In the genomic region with DNA sequence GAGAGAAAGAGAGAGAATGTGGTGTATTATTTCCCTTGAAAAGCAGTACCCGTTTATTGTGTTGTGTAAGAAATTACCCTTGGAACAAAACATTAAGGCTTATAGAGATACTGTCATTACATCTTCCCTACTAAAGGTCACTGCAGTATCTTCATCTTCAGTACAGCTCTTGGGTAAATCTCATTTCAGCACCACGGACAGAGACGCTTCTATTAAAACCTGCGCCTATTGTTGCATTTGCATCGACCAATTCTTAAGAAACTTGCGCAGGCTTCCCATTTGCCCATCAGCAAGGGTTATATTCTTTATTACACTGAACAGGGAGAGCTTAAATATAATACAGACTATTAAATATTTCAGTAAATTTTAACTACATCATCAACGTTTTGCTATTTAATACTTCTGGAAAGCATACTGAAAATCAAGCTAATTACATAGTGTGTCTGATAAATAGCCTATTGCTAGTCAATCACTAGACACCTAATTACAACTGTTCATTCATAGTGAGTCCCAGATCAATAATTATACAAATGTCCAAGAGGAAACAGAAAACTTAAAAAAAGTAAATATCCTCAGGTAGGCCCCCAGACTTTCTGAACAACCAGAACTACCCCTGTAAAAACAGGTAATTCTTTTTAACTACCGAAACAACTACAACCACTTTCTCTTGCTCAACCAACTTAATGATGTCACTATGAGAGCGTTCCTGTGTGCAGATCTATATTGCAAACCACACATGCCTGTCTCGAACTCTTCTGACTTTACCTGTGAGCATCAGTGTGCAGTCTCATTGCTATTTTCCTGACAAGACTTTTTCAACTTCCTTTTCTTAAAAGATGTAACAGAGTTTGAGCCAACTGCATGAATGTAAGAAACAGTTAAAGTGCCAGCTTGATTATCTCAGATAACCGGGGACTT, we compare ENCODE assay signal across 8 cellular contexts.
DNase-seq lines count a peak whose midpoint lies in the region; ATAC-seq and TF ChIP-seq lines count a peak whose summit lies in the region.

No MANE protein-coding gene starts in this region.

- DNase-seq in stimulated activated naive CD8-positive, alpha-beta T cell treated with anti-CD3 and anti-CD28 coated beads, Interleukin-15, Interleukin-2, amounts not matched to agents 100 U/mL and 50 U/mL, for 24 hours, result peak; percentile 13
- DNase-seq in stimulated activated naive CD8-positive, alpha-beta T cell treated with anti-CD3 and anti-CD28 coated beads, Interleukin-15, amount 100 ng/mL, for 72 hours, result no peak
- DNase-seq in RPMI8226 (peak; percentile 44), fibroblast of the aortic adventitia (ENCODE audit: low read depth) (peak; percentile 70), testis (peak; percentile 65)
- DNase-seq in effector CD4-positive, alpha-beta T cell, result no peak

- no peaks in the 10 kb centered on the region for H3K36me3 ChIP-seq in testis (ENCODE audit: low read depth, missing control alignments)

- TF ChIP-seq POLR2A in testis (IDR thresholded peaks at IDR 0.05), result no peak

- intact Hi-C loops in testis (cut with DNase I; ENCODE audit: low total_unique reads), result no loop called here

- peaks cover 48% of the 10 kb centered on the region for H3K27me3 Mint-ChIP-seq in stimulated activated naive CD8-positive, alpha-beta T cell treated with anti-CD3 and anti-CD28 coated beads, Interleukin-15, amount 100 ng/mL, for 72 hours

- H3K9me3 ChIP-seq in testis, result no peaks in the 10 kb centered on the region

- no peak overlapping the region for H3K27ac Mint-ChIP-seq in stimulated activated naive CD8-positive, alpha-beta T cell treated with anti-CD3 and anti-CD28 coated beads, Interleukin-15, amount 100 ng/mL, for 72 hours

- H3K4me3 Mint-ChIP-seq in stimulated activated naive CD8-positive, alpha-beta T cell treated with anti-CD3 and anti-CD28 coated beads, Interleukin-15, amount 100 ng/mL, for 72 hours, result peak overlapping the region in 1 of 2 donors; percentile 29

- 20 to 22% methylated on average over 11 of the region's 11 CpGs for WGBS in testis, 2 donors

- H3K27me3 ChIP-seq in testis, result no peaks in the 10 kb centered on the region

- H3K9me3 Mint-ChIP-seq in stimulated activated naive CD8-positive, alpha-beta T cell treated with anti-CD3 and anti-CD28 coated beads, Interleukin-15, amount 100 ng/mL, for 72 hours, result no peaks in the 10 kb centered on the region

- H3K4me1 Mint-ChIP-seq in stimulated activated naive CD8-positive, alpha-beta T cell treated with anti-CD3 and anti-CD28 coated beads, Interleukin-15, amount 100 ng/mL, for 72 hours, result peaks cover 25% of the 10 kb centered on the region

- H3K27ac ChIP-seq in testis, result no peak overlapping the region

- no peak for TF ChIP-seq CTCF in fibroblast of the aortic adventitia (IDR thresholded peaks at IDR 0.05; ENCODE audit: insufficient read depth, low read length)
- TF ChIP-seq CTCF in testis (IDR thresholded peaks at IDR 0.05), result no peak

- no peak for ATAC-seq in stimulated activated naive CD8-positive, alpha-beta T cell treated with anti-CD3 and anti-CD28 coated beads, Interleukin-15, Interleukin-2, amounts not matched to agents 100 U/mL and 50 U/mL, for 24 hours
- ATAC-seq in stimulated activated naive CD8-positive, alpha-beta T cell treated with anti-CD3 and anti-CD28 coated beads, Interleukin-15, amount 100 ng/mL, for 72 hours, result no peak
- no peak for ATAC-seq in activated CD4-positive, CD25-positive, alpha-beta regulatory T cell treated with anti-CD3 and anti-CD28 coated beads, Interleukin-2, amount 50 U/mL, for 24 hours
- no peak for ATAC-seq in GM18511 (IDR thresholded peaks at IDR 0.05; ENCODE audit: unreplicated experiment)

- H3K4me3 ChIP-seq in fibroblast of the aortic adventitia (ENCODE audit: low read depth, low read length) (peak overlapping the region; percentile 66), testis (no peak overlapping the region)

- no peaks in the 10 kb centered on the region for H3K4me1 ChIP-seq in testis

Comparison
In these comparisons a context has a peak if more than half of its experiments do, and no peak if none do; other contexts are left out.
1. DNase-seq: peak in stimulated activated naive CD8-positive, alpha-beta T cell treated with anti-CD3 and anti-CD28 coated beads, Interleukin-15, Interleukin-2, amounts not matched to agents 100 U/mL and 50 U/mL, for 24 hours (single experiment), RPMI8226 (single experiment), fibroblast of the aortic adventitia (single experiment) and testis (single experiment); none in stimulated activated naive CD8-positive, alpha-beta T cell treated with anti-CD3 and anti-CD28 coated beads, Interleukin-15, amount 100 ng/mL, for 72 hours (0 of 2) and effector CD4-positive, alpha-beta T cell (single experiment).